ENCODE assay signal across 21 cellular contexts in the genomic region with DNA sequence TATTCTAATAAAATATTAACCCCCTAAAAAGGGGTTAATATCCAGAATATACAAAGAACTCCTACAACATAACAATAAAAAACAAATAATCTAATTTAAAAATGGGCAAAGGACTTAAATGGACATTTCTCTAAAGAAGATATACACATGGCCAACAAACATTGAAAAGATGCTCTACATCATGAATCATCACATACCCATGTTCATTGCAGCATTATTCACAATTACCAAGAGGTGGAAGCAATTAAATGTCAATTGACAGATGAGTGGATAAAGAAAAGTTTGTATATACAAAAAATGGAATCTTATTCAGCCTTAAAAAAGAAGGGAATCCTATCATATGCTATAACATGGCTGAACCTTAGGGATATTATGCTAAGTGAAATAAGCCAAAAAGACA.
"Had no signal": no experiment of that assay in that cellular context is flagged by ENCODE, and none has a peak within 500 bp of the region (broad histone marks: within the 10 kb centered on the region; RNA-seq: fewer than 3 reads in every experiment).

No MANE protein-coding gene starts in this region.

- H3K27ac ChIP-seq: body of pancreas, right atrium auricular region, thyroid gland, WERI-Rb-1 had no signal

- H3K36me3 Mint-ChIP-seq: naive B cell had no signal

- H3K4me3 Mint-ChIP-seq: activated naive CD8-positive, alpha-beta T cell; activated T-cell treated with anti-CD3 and anti-CD28 coated beads, Interleukin-2, amount 50 U/mL, for 72 hours; endodermal cell; immature natural killer cell; memory B cell; naive B cell; neural crest cell; T-helper 17 cell had no signal

- H3K27me3 Mint-ChIP-seq: activated naive CD8-positive, alpha-beta T cell; naive B cell; progenitor cell of endocrine pancreas; T-helper 17 cell had no signal

- H3K9me3 Mint-ChIP-seq: immature natural killer cell, memory B cell had no signal

- H3K27me3 ChIP-seq: body of pancreas, right atrium auricular region, thyroid gland had no signal

- H3K4me1 ChIP-seq: body of pancreas, right atrium auricular region, thyroid gland had no signal

- H3K9me3 ChIP-seq: body of pancreas, mucosa of descending colon, right atrium auricular region, thyroid gland had no signal

- ATAC-seq: activated T-cell treated with anti-CD3 and anti-CD28 coated beads, Interleukin-2, amount 50 U/mL, for 72 hours; body of pancreas; left ventricle myocardium superior; mucosa of descending colon; T-helper 17 cell had no signal

- DNase-seq: activated CD4-positive, alpha-beta T cell treated with anti-CD3 and anti-CD28 coated beads for 1 hour; activated gamma-delta T cell; activated T-cell treated with anti-CD3 and anti-CD28 coated beads, Interleukin-2, amount 50 U/mL, for 72 hours; amygdala; body of pancreas; caudate nucleus; endodermal cell; immature natural killer cell; left ventricle myocardium superior; mucosa of descending colon; naive B cell; stimulated activated CD4-positive, alpha-beta T cell treated with anti-CD3 and anti-CD28 coated beads, Interleukin-2, amount 100 ng/mL, for 24 hours; stimulated activated naive CD4-positive, alpha-beta T cell treated with Interleukin-2 at 50 U/mL for 16 hours; T-helper 17 cell; thyroid gland; WERI-Rb-1 had no signal

- H3K27ac Mint-ChIP-seq: activated T-cell treated with anti-CD3 and anti-CD28 coated beads, Interleukin-2, amount 50 U/mL, for 72 hours; endodermal cell; memory B cell; progenitor cell of endocrine pancreas had no signal

- H3K36me3 ChIP-seq: thyroid gland, WERI-Rb-1 had no signal

- H3K4me1 Mint-ChIP-seq: memory B cell, neural crest cell had no signal

- H3K4me3 ChIP-seq: body of pancreas, mucosa of descending colon, right atrium auricular region, thyroid gland had no signal
